Comparison of ENCODE assay signal across 9 cellular contexts in the genomic region with DNA sequence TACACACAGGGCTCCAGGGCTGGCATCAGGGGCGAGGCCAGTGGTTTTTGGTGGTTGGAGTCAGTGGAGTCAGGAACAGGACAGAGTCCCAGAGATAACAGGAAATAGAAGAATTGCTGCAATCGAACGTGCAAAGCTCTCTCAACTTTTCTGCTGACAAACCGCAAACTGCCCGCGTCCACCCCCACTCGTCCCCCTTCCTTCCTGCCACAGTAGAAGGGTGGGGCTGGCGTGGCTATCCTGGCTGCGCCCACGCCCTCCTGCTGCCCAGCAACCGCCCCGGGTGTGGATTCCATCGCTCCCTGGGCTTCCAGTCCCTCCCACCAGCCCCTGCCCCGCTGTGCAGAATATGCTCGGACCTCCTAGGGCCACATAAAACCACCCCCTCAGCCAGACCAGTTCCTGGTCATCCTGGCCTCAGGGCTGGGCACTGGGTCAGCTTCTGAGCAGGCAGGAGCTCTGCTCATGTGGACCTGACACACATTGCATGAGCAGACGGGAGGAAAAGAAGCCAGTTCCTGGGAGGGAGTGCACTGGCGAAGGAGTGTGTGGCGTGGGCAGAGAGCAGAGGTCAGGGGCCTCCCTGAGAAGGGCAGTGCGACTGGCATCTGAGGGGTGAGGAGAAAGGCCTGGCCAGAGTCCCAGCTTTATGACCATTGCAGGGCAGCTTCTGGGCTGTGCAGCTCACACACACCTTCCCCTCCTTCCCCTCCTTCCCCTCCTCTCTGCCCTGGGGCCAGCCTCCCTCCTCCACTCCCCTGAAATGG.
DNase-seq lines count a peak whose midpoint lies in the region; ATAC-seq, FAIRE-seq and TF ChIP-seq lines count a peak whose summit lies in the region.
"Had no signal": no experiment of that assay in that cellular context is flagged by ENCODE, and none has a peak within 500 bp of the region (broad histone marks: within the 10 kb centered on the region; RNA-seq: fewer than 3 reads in every experiment).

No MANE protein-coding gene starts in this region.

- H3K27ac ChIP-seq in Panc1 (ENCODE audit: low read length) (0 out of 2 replicates have a peak overlapping the region, but pooled peaks have one; percentile 1), pancreas (no peak overlapping the region), SJCRH30 (no peak overlapping the region)

- peaks cover 7 to 16% of the 10 kb centered on the region in 2 donors for H3K4me1 Mint-ChIP-seq in effector memory CD8-positive, alpha-beta T cell (ENCODE audit: low read depth in 2 of 2)

- intact Hi-C loops in Panc1 (cut with micrococcal nuclease; ENCODE audit: unreplicated experiment) (no loop called here), pancreas (cut with DNase I) (no loop called here)

- POLR2A ChIA-PET in Panc1 (lab: Charles Lee), result no interaction called here

- no TSS peak for BruUV-seq in Panc1 (replicated peaks; lab: Mats Ljungman, UMichigan)

- 0 out of 2 replicates have a peak, but pooled peaks cover 6% of the 10 kb centered on the region for H3K4me1 ChIP-seq in Panc1 (ENCODE audit: control insufficient read depth, insufficient read depth, low read length)
- H3K4me1 ChIP-seq in pancreas, result no peaks in the 10 kb centered on the region
- peaks cover 4% of the 10 kb centered on the region; the same call in 1 of the 2 replicates for H3K4me1 ChIP-seq in SJCRH30

- peaks cover 68% of the 10 kb centered on the region for H3K36me3 Mint-ChIP-seq in effector memory CD8-positive, alpha-beta T cell (ENCODE audit: insufficient read depth)

- CTCF ChIA-PET in Panc1 (lab: Charles Lee), result interaction anchor here (0.5 kb wide), 1 partner anchor 118 kb away, joined by 5 read pairs; no protein-coding TSS in a partner anchor

- ATAC-seq in Panc1, result peak; percentile 80
- peak; percentile 78 for ATAC-seq in effector memory CD8-positive, alpha-beta T cell (replicated peaks)
- ATAC-seq in pancreas, result peak in 3 of 4 donors; percentile 25 to 65 (median 63)
- ATAC-seq in HG02970 (IDR thresholded peaks at IDR 0.05; ENCODE audit: low FRiP score, unreplicated experiment), result no peak

- H3K4me3 Mint-ChIP-seq in effector memory CD8-positive, alpha-beta T cell, result no peak overlapping the region

- no peak for TF ChIP-seq CTCF in Panc1 (IDR thresholded peaks at IDR 0.05)
- no peak for TF ChIP-seq CTCF in pancreas (IDR thresholded peaks at IDR 0.05)

- peak; percentile 12 for TF ChIP-seq POLR2A in GM15510 (IDR thresholded peaks at IDR 0.05; ENCODE audit: borderline replicate concordance, extremely low read depth, insufficient read length)

- H3K9me3 ChIP-seq in Panc1 (ENCODE audit: control insufficient read depth, insufficient read depth, low read depth, low read length) (no peaks in the 10 kb centered on the region), pancreas (no peaks in the 10 kb centered on the region), SJCRH30 (replicated peaks) (no peaks in the 10 kb centered on the region)

- H3K9me3 Mint-ChIP-seq in effector memory CD8-positive, alpha-beta T cell, result no peaks in the 10 kb centered on the region
- H3K9me3 Mint-ChIP-seq: activated naive CD4-positive, alpha-beta T cell treated with anti-CD3 and anti-CD28 coated beads, Interleukin-2, amount 50 U/mL, for 72 hours had no signal

- H3K27me3 ChIP-seq in Panc1 (ENCODE audit: control insufficient read depth, insufficient read depth, low read length) (no peaks in the 10 kb centered on the region), pancreas (no peaks in the 10 kb centered on the region), SJCRH30 (no peaks in the 10 kb centered on the region)

- H3K4me3 ChIP-seq in Panc1 (ENCODE audit: low read depth in 2 of 2, low read length in 2 of 2), result peak overlapping the region in 1 of 2 experiments; percentile 29; a peak in 2 of 4 replicates
- no peak overlapping the region for H3K4me3 ChIP-seq in pancreas
- H3K4me3 ChIP-seq in SJCRH30, result no peak overlapping the region

- in situ Hi-C loops in Panc1 (cut with HindIII; ENCODE audit: low pct_unique_long_range_greater_than_20kb, low sequenced_read_pairs), result no loop called here

- H3K27ac Mint-ChIP-seq in effector memory CD8-positive, alpha-beta T cell, result no peak overlapping the region

- WGBS in pancreas, 2 donors, result 55 to 63% methylated on average over 19 of the region's 19 CpGs

- FAIRE-seq in pancreas (lab: Jason Lieb, UNC), result no peak

- DNase-seq in Panc1 (ENCODE audit: low read depth, low spot score), result no peak
- peak; percentile 17 to 37 (median 36) for DNase-seq in effector memory CD8-positive, alpha-beta T cell
- peak in 1 of 6 donors; percentile 18 for DNase-seq in pancreas
- DNase-seq in NCI-H2029 treated with DMSO at 0.1 percent for 48 hours (lab: John Stamatoyannopoulos, UW), result no peak
- DNase-seq in SJCRH30, result no peak
- no peak for DNase-seq in anterior cingulate cortex (lab: John Stamatoyannopoulos, UW)

- no peaks in the 10 kb centered on the region for H3K36me3 ChIP-seq in Panc1 (ENCODE audit: control insufficient read depth, insufficient read depth, low read length)
- H3K36me3 ChIP-seq in pancreas, result no peaks in the 10 kb centered on the region
- H3K36me3 ChIP-seq in SJCRH30, result no peaks in the 10 kb centered on the region

- H3K27me3 Mint-ChIP-seq in effector memory CD8-positive, alpha-beta T cell, result no peaks in the 10 kb centered on the region

Comparison
In these comparisons a context has a peak if more than half of its experiments do, and no peak if none do; other contexts are left out.
1. DNase-seq: peak in effector memory CD8-positive, alpha-beta T cell (3 of 3); none in Panc1 (single experiment), NCI-H2029 treated with DMSO at 0.1 percent for 48 hours (single experiment), SJCRH30 (0 of 2) and anterior cingulate cortex (0 of 58).